Comparison of ENCODE assay signal across 8 cellular contexts in genomic region chr4:37686373-37687174, GRCh38. TPM values are rescaled to one million over a fixed set of nuclear protein-coding genes. Genes with fewer than 3 reads are reported as not detected.
A peak's percentile ranks its signal among the peaks of the same experiment; 100 is the strongest.
DNase-seq lines count a peak whose midpoint lies in the region; ATAC-seq, FAIRE-seq and TF ChIP-seq lines count a peak whose summit lies in the region.

TSS of gene RELL1 (minus strand) at chr4:37686376. CDS start at chr4:37686287, 89 bp downstream.

- intact Hi-C loops in kidney (cut with DNase I) = no loop called here

- H3K9me3 ChIP-seq in kidney (ENCODE audit: control insufficient read depth in 1 of 2, low read length in 2 of 2) = no peaks in the 10 kb centered on the region

- peak; percentile 97 for FAIRE-seq in kidney (lab: Jason Lieb, UNC)

- peak within 1 kb of the TSS; percentile 59 to 79 for H3K9ac ChIP-seq in kidney (ENCODE audit: low read length in 2 of 2)

- TF ChIP-seq CTCF in choroid plexus epithelial cell (conservative IDR thresholded peaks at IDR 0.05; ENCODE audit: low read depth, low read length) = no peak
- no peak for TF ChIP-seq CTCF in kidney (IDR thresholded peaks at IDR 0.05; ENCODE audit: borderline replicate concordance, extremely low read depth, insufficient read depth)

- ATAC-seq in HG03457 (IDR thresholded peaks at IDR 0.05; ENCODE audit: unreplicated experiment) = peak; percentile 80

- peaks cover 3 to 14% of the 10 kb centered on the region in 2 donors for H3K4me1 ChIP-seq in kidney (ENCODE audit: control insufficient read depth in 1 of 2, insufficient read depth in 1 of 2, low read depth in 1 of 2, low read length in 2 of 2)

- H3K36me3 ChIP-seq in kidney (ENCODE audit: control insufficient read depth in 1 of 2, insufficient read depth in 2 of 2, low read length in 2 of 2) = no peaks in the 10 kb centered on the region

- DNase-seq in AG20443 (ENCODE audit: low spot score) (peak; percentile 98), GM19240 (ENCODE audit: insufficient read length, low spot score) (peak; percentile 73), NCI-H524 (lab: John Stamatoyannopoulos, UW) (peak; percentile 98 to 99), choroid plexus epithelial cell (ENCODE audit: low read depth) (peak; percentile 100), kidney (peak; percentile 100)
- DNase-seq in activated CD4-positive, alpha-beta T cell treated with anti-CD3 and anti-CD28 coated beads for 4 hours = peak; percentile 97 to 98
- DNase-seq in stimulated activated CD4-positive, alpha-beta T cell treated with anti-CD3 and anti-CD28 coated beads, Interleukin-15, amount 100 ng/mL, for 1 hour (ENCODE audit: low read depth in 1 of 2, low spot score in 1 of 2) = peak; percentile 95 to 97

- H3K27ac ChIP-seq in kidney (ENCODE audit: low read depth in 2 of 2, low read length in 2 of 2) = peak within 1 kb of the TSS; percentile 90 to 97

- peak within 1 kb of the TSS; percentile 91 for H3K4me3 ChIP-seq in choroid plexus epithelial cell (ENCODE audit: low read depth, low read length)
- peak within 1 kb of the TSS; percentile 77 to 80 for H3K4me3 ChIP-seq in kidney (ENCODE audit: low read length in 2 of 2)

RNA-seq across cellular contexts. Expression of gene RELL1, which starts in this region (rescaled TPM):
- 38.4 TPM for total RNA-seq in kidney
- polyA plus RNA-seq in kidney (ENCODE audit: insufficient read depth, low read depth, low replicate concordance) = 1.4 TPM

Comparison
In these comparisons a context has a peak if more than half of its experiments do, and no peak if none do; other contexts are left out.
1. Peak in every context shown above with its lines: DNase-seq, ATAC-seq, H3K4me3 ChIP-seq and H3K27ac ChIP-seq.